In genomic region chr7:2940466-2940865, GRCh38 we compare ENCODE assay signal across 1 cellular context.
TF ChIP-seq lines count a peak whose summit lies in the region.

No MANE protein-coding gene starts in this region.

TF ChIP-seq in H1, 55 proteins besides CTCF, POLR2A, EP300 and RAD21 (continued from another document):
- TF ChIP-seq CHD7 (IDR thresholded peaks at IDR 0.05; ENCODE audit: insufficient replicate concordance, low read length), result no peak
- no peak for TF ChIP-seq SAP30 (IDR thresholded peaks at IDR 0.05; ENCODE audit: insufficient read depth, insufficient replicate concordance, low read length)
- TF ChIP-seq ZNF274 (IDR thresholded peaks at IDR 0.05; ENCODE audit: borderline replicate concordance, extremely low read depth, low read length), result no peak
- TF ChIP-seq SUZ12 (IDR thresholded peaks at IDR 0.05; ENCODE audit: low read length), result no peak
- TF ChIP-seq KDM4A (IDR thresholded peaks at IDR 0.05; ENCODE audit: low read depth, low read length, severe bottlenecking), result no peak
- TF ChIP-seq CBX8 (IDR thresholded peaks at IDR 0.05; ENCODE audit: borderline replicate concordance, low read depth, low read length), result no peak
- TF ChIP-seq SP1 (IDR thresholded peaks at IDR 0.05; ENCODE audit: low read depth, low read length), result no peak
- no peak for TF ChIP-seq SIRT6 (IDR thresholded peaks at IDR 0.05; ENCODE audit: low read length)
- TF ChIP-seq SIX5 (IDR thresholded peaks at IDR 0.05; ENCODE audit: low read depth, low read length), result no peak
- no peak for TF ChIP-seq CBX5 (IDR thresholded peaks at IDR 0.05; ENCODE audit: low read depth, low read length)
- no peak for TF ChIP-seq JUND (IDR thresholded peaks at IDR 0.05; ENCODE audit: low read length)
- TF ChIP-seq POLR2AphosphoS5 (IDR thresholded peaks at IDR 0.05; ENCODE audit: low read depth, low read length), result no peak
